2 cellular contexts compared by ENCODE assay signal in genomic region chr14:21109377-21110260, GRCh38.
TF ChIP-seq lines count a peak whose summit lies in the region.

No MANE protein-coding gene starts in this region.

TF ChIP-seq in Ishikawa, 13 proteins besides CTCF, POLR2A, EP300 and RAD21:
- TF ChIP-seq NFIC (IDR thresholded peaks at IDR 0.05) = no peak
- no peak for TF ChIP-seq YY1 (IDR thresholded peaks at IDR 0.05; ENCODE audit: low read depth)
- TF ChIP-seq REST (IDR thresholded peaks at IDR 0.05; ENCODE audit: low read depth) = no peak
- TF ChIP-seq USF1 (IDR thresholded peaks at IDR 0.05) = no peak
- no peak for TF ChIP-seq TCF12 (IDR thresholded peaks at IDR 0.05; ENCODE audit: low read depth)
- TF ChIP-seq MAX (IDR thresholded peaks at IDR 0.05) = 0 out of 2 replicates have a peak, but pooled peaks have one; percentile 10
- no peak for TF ChIP-seq FOXM1 (IDR thresholded peaks at IDR 0.05; ENCODE audit: borderline replicate concordance, low read depth)
- no peak for TF ChIP-seq CREB1 (IDR thresholded peaks at IDR 0.05; ENCODE audit: low read depth)

TF ChIP-seq in H1, 55 proteins besides CTCF, POLR2A, EP300 and RAD21:
- TF ChIP-seq EZH2 (IDR thresholded peaks at IDR 0.05; ENCODE audit: low read depth, low read length, severe bottlenecking) = no peak
- no peak for TF ChIP-seq SUZ12 (IDR thresholded peaks at IDR 0.05; ENCODE audit: low read length)
- TF ChIP-seq TBP (IDR thresholded peaks at IDR 0.05; ENCODE audit: low read depth, low read length) = peak; percentile 38; the same call in 1 of the 2 replicates
